Comparison of ENCODE assay signal across 9 cellular contexts in the genomic region with DNA sequence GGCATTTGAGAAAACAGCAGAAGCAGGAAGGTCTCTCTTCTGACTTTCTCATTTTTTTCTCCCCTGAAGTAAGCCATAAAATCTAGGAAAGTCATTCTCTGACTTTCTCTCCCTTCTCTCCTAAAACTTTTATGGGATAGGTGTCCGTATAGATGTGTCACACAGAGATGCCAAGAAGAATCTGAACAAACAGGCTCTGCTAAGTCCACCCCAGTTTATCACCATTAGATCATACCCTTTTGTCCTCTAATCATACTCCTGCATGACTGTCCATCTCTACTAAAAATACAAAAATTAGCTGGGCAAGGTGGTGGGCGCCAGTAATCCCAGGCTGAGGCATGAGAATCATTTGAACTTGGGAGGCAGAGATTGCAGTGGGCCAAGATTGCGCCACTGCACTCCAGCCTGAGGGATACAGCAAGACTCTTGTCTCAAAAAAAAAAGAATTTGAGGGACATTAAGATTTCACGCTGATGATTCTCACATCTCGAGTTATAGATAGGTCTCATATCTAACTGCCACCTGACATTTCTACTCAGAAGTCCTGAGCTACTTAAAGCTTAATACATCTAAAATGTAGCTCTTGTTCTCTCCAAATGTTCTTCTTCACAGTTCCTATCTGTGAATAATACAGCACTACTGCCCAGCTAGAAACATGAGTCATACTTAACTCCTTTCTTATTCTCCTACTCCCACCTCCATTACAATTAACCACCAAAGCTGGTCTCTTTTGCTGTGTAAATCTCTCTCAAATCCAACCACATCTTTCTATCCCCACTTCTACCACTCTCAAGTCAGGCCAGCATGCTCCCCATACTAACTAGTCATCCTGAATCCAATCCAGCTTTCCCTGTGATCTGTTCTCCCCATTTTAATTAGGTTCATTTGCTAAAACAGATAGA. TPM values are rescaled to one million over a fixed set of nuclear protein-coding genes. Genes with fewer than 3 reads are reported as not detected.
DNase-seq lines count a peak whose midpoint lies in the region; ATAC-seq and TF ChIP-seq lines count a peak whose summit lies in the region.
"Had no signal": no experiment of that assay in that cellular context is flagged by ENCODE, and none has a peak within 500 bp of the region (broad histone marks: within the 10 kb centered on the region; RNA-seq: fewer than 3 reads in every experiment).

No MANE protein-coding gene starts in this region.

- peaks cover 27% of the 10 kb centered on the region for H3K36me3 Mint-ChIP-seq in activated T-helper 2 cell treated with anti-CD3 and anti-CD28 coated beads, Interferon-gamma antibody, Interleukin-2, Interleukin-4, amounts not matched to agents 10 μg/mL and 5 μg/mL and 100 μg/mL, durations not matched to agents 14 hours and 24 hours and 36 hours (ENCODE audit: low read depth)

- H3K4me3 ChIP-seq in ACC112 (ENCODE audit: low read depth, low read length): peak overlapping the region; percentile 14; the same call in 1 of the 2 replicates
- H3K4me3 ChIP-seq in HCT116 (replicated peaks in 1 of 2; ENCODE audit: low read depth in 1 of 2, low read length in 2 of 2): no peak overlapping the region
- H3K4me3 ChIP-seq in iPS-20b (ENCODE audit: low read length): peak overlapping the region; percentile 28; the same call in 1 of the 2 replicates

- no peaks in the 10 kb centered on the region for H3K27me3 Mint-ChIP-seq in activated T-helper 2 cell treated with anti-CD3 and anti-CD28 coated beads, Interferon-gamma antibody, Interleukin-2, Interleukin-4, amounts not matched to agents 10 μg/mL and 5 μg/mL and 100 μg/mL, durations not matched to agents 14 hours and 24 hours and 36 hours (ENCODE audit: low read depth)

- no peak overlapping the region for H2AFZ ChIP-seq in ACC112 (ENCODE audit: low read length, unreplicated experiment)
- H2AFZ ChIP-seq in HCT116 (ENCODE audit: low read depth, low read length, poor library complexity, severe bottlenecking): no peak overlapping the region

- peaks cover 20% of the 10 kb centered on the region for H3K4me1 ChIP-seq in ACC112 (ENCODE audit: control insufficient read depth, insufficient read depth, low read length, unreplicated experiment)
- peaks cover 0 to 12% of the 10 kb centered on the region in 2 experiments; a peak in 1 of 4 replicates for H3K4me1 ChIP-seq in HCT116 (ENCODE audit: control insufficient read depth in 1 of 2, insufficient read depth in 2 of 2, low read length in 2 of 2)
- H3K4me1 ChIP-seq in iPS-20b (ENCODE audit: insufficient read depth, low read length): peaks cover 32% of the 10 kb centered on the region

- intact Hi-C loops in HCT116 (cut with micrococcal nuclease): no loop called here
- intact Hi-C loops in activated T-helper 2 cell treated with anti-CD3 and anti-CD28 coated beads, Interferon-gamma antibody, Interleukin-2, Interleukin-4, amounts not matched to agents 10 μg/mL and 5 μg/mL and 100 μg/mL, durations not matched to agents 14 hours and 24 hours and 36 hours (cut with micrococcal nuclease): no loop called here

- H3K27ac ChIP-seq in ACC112 (ENCODE audit: low read depth, low read length) (peak overlapping the region; percentile 74), HCT116 (ENCODE audit: low read depth, low read length) (no peak overlapping the region), iPS-20b (ENCODE audit: low read length) (no peak overlapping the region)

- H3K9me2 ChIP-seq in HCT116 (ENCODE audit: insufficient read depth): no peaks in the 10 kb centered on the region

- no peak overlapping the region for H3K4me3 Mint-ChIP-seq in activated T-helper 2 cell treated with anti-CD3 and anti-CD28 coated beads, Interferon-gamma antibody, Interleukin-2, Interleukin-4, amounts not matched to agents 10 μg/mL and 5 μg/mL and 100 μg/mL, durations not matched to agents 14 hours and 24 hours and 36 hours (ENCODE audit: low read depth)

- no peaks in the 10 kb centered on the region for H4K20me1 ChIP-seq in HCT116 (ENCODE audit: insufficient read depth)

- H3K27ac Mint-ChIP-seq in activated T-helper 2 cell treated with anti-CD3 and anti-CD28 coated beads, Interferon-gamma antibody, Interleukin-2, Interleukin-4, amounts not matched to agents 10 μg/mL and 5 μg/mL and 100 μg/mL, durations not matched to agents 14 hours and 24 hours and 36 hours: peak overlapping the region; percentile 6

- H3K79me2 ChIP-seq in ACC112 (ENCODE audit: control insufficient read depth, insufficient read depth, low read length, unreplicated experiment) (peaks cover 60% of the 10 kb centered on the region), HCT116 (ENCODE audit: insufficient read depth, low read length) (peaks cover 88% of the 10 kb centered on the region)

- TF ChIP-seq POLR2A in HCT116 (IDR thresholded peaks at IDR 0.05; ENCODE audit: borderline replicate concordance, extremely low read depth, insufficient read depth, insufficient read length): no peak

- BruUV-seq in HCT116 (replicated peaks; lab: Mats Ljungman, UMichigan): no TSS peak

- H3K9me3 ChIP-seq in HCT116 (ENCODE audit: control insufficient read depth in 1 of 2, insufficient read depth in 1 of 2, low read depth in 1 of 2, low read length in 2 of 2) (no peaks in the 10 kb centered on the region), iPS-20b (ENCODE audit: insufficient read depth, low read depth, low read length) (no peaks in the 10 kb centered on the region)

- peaks cover 15% of the 10 kb centered on the region for H3K4me1 Mint-ChIP-seq in activated T-helper 2 cell treated with anti-CD3 and anti-CD28 coated beads, Interferon-gamma antibody, Interleukin-2, Interleukin-4, amounts not matched to agents 10 μg/mL and 5 μg/mL and 100 μg/mL, durations not matched to agents 14 hours and 24 hours and 36 hours (ENCODE audit: low read depth)

- POLR2A ChIA-PET in HCT116 (lab: Charles Lee): no interaction called here

- H3K9me3 Mint-ChIP-seq in activated T-helper 2 cell treated with anti-CD3 and anti-CD28 coated beads, Interferon-gamma antibody, Interleukin-2, Interleukin-4, amounts not matched to agents 10 μg/mL and 5 μg/mL and 100 μg/mL, durations not matched to agents 14 hours and 24 hours and 36 hours: no peaks in the 10 kb centered on the region

- TF ChIP-seq RAD21 in HCT116 (IDR thresholded peaks at IDR 0.05; ENCODE audit: low read depth): no peak

- peak; percentile 38; the same call in 1 of the 2 replicates for ATAC-seq in HCT116
- ATAC-seq in HG03108 (IDR thresholded peaks at IDR 0.05; ENCODE audit: unreplicated experiment): no peak

- CTCF ChIA-PET in HCT116 (lab: Charles Lee): interaction anchor here (0.8 to 1.4 kb wide), 3 partner anchors 10 to 395 kb away, joined by 3 to 8 read pairs (median 3); no protein-coding TSS in a partner anchor

- H3K27me3 ChIP-seq in ACC112 (ENCODE audit: insufficient read depth, low read length): no peaks in the 10 kb centered on the region
- no peaks in the 10 kb centered on the region for H3K27me3 ChIP-seq in HCT116 (ENCODE audit: insufficient read depth, low read length)
- H3K27me3 ChIP-seq in iPS-20b (ENCODE audit: insufficient read depth, low read length): no peaks in the 10 kb centered on the region

- RAD21 ChIA-PET in HCT116 (lab: Charles Lee; ENCODE audit: low non-redundant PET in 1 of 2, low total read pairs in 2 of 2, uncharacterized antibody in 2 of 2, unreplicated experiment in 2 of 2): no interaction called here

- H3K9ac ChIP-seq in HCT116 (ENCODE audit: low read length): no peak overlapping the region
- H3K9ac ChIP-seq in iPS-20b (ENCODE audit: low read depth, low read length): peak overlapping the region; percentile 43; the same call in 1 of the 2 replicates

- peak overlapping the region; percentile 23; the same call in 1 of the 2 replicates for H3K4me2 ChIP-seq in HCT116 (ENCODE audit: low read length)

- TF ChIP-seq CTCF in HCT116 (IDR thresholded peaks at IDR 0.05 in 2 of 3, conservative IDR thresholded peaks at IDR 0.05 in 1 of 3; ENCODE audit: borderline replicate concordance in 1 of 3, insufficient read depth in 1 of 3, low read depth in 2 of 3, low read length in 2 of 3): no peak

- H3K36me3 ChIP-seq in ACC112 (ENCODE audit: insufficient read depth, low read length) (peaks cover 10% of the 10 kb centered on the region; the same call in 1 of the 2 replicates), HCT116 (ENCODE audit: control insufficient read depth in 1 of 2, insufficient read depth in 2 of 2, low read length in 2 of 2) (peaks cover 2 to 5% of the 10 kb centered on the region in 2 experiments; a peak in 1 of 4 replicates), iPS-20b (ENCODE audit: insufficient read depth, low read depth, low read length) (peaks cover 31% of the 10 kb centered on the region)

- no peak for DNase-seq in HCT116 (ENCODE audit: low read depth, low spot score)
- no peak for DNase-seq in activated T-helper 2 cell treated with anti-CD3 and anti-CD28 coated beads, Interferon-gamma antibody, Interleukin-2, Interleukin-4, amounts not matched to agents 10 μg/mL and 5 μg/mL and 100 μg/mL, durations not matched to agents 14 hours and 24 hours and 36 hours (ENCODE audit: low spot score)
- no peak for DNase-seq in NCI-H1436 (lab: John Stamatoyannopoulos, UW)
- DNase-seq in NCI-H748 (lab: John Stamatoyannopoulos, UW; ENCODE audit: unreplicated experiment): no peak
- no peak for DNase-seq in GDM1 (lab: John Stamatoyannopoulos, UW)
- DNase-seq: NCI-H82 had no signal

TF ChIP-seq in HCT116, 20 proteins besides CTCF, POLR2A, EP300 and RAD21 (continues in another document):
- TF ChIP-seq EGR1 (IDR thresholded peaks at IDR 0.05; ENCODE audit: low read depth): no peak
- TF ChIP-seq CBX3 (IDR thresholded peaks at IDR 0.05; ENCODE audit: low read depth): 0 out of 2 replicates have a peak, but pooled peaks have one; percentile 19
- TF ChIP-seq EZH2phosphoT487 (IDR thresholded peaks at IDR 0.05; ENCODE audit: borderline replicate concordance): no peak
- TF ChIP-seq, protein P1, sequence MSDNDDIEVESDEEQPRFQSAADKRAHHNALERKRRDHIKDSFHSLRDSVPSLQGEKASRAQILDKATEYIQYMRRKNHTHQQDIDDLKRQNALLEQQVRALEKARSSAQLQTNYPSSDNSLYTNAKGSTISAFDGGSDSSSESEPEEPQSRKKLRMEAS (IDR thresholded peaks at IDR 0.05): no peak
- TF ChIP-seq, protein P2, sequence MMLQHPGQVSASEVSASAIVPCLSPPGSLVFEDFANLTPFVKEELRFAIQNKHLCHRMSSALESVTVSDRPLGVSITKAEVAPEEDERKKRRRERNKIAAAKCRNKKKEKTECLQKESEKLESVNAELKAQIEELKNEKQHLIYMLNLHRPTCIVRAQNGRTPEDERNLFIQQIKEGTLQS (IDR thresholded peaks at IDR 0.05): no peak
- TF ChIP-seq CEBPB (IDR thresholded peaks at IDR 0.05; ENCODE audit: low read depth): no peak
- TF ChIP-seq FOSL1 (IDR thresholded peaks at IDR 0.05; ENCODE audit: low read depth): 0 out of 2 replicates have a peak, but pooled peaks have one; percentile 21
- TF ChIP-seq EZH2 (IDR thresholded peaks at IDR 0.05): no peak
- TF ChIP-seq JUND (IDR thresholded peaks at IDR 0.05): 0 out of 2 replicates have a peak, but pooled peaks have one; percentile 18
- no peak for TF ChIP-seq SRF (IDR thresholded peaks at IDR 0.05; ENCODE audit: low read depth)

RNA-seq across cellular contexts. Expression of a gene that starts 47.7 kb away (rescaled TPM):
- total RNA-seq in HCT116 (2021; ENCODE audit: unreplicated experiment): 55.9 TPM
- 12.3 and 14.4 TPM in 2 replicates for polyA plus RNA-seq in HCT116 (2012)
- 49.8 and 56.1 TPM in 2 replicates for total RNA-seq in activated T-helper 2 cell treated with anti-CD3 and anti-CD28 coated beads, Interferon-gamma antibody, Interleukin-2, Interleukin-4, amounts not matched to agents 10 μg/mL and 5 μg/mL and 100 μg/mL, durations not matched to agents 14 hours and 24 hours and 36 hours

Comparison
In these comparisons a context has a peak if more than half of its experiments do, and no peak if none do; other contexts are left out.
1. H3K4me3 ChIP-seq: peak in ACC112 (single experiment) and iPS-20b (single experiment); none in HCT116 (0 of 2).